ENCODE assay signal across 26 cellular contexts in the genomic region with DNA sequence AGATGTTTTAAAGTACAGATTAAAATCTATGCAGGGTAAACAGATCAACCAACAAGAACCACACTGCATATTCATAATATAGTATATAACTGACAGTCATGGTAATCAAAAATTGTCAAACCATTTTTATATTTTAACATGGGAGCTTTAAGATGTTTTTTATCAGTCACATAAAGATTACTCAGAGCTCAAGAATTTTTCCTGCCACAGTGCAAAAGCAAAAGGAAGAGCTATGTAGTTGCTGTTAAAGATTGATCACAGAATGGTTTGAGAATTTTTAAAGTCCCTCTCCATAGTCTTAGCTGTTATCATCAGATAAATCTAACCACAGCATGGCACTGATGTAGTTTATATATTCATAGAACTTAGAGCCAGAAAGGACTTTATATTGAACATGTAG. TPM values are rescaled to one million over a fixed set of nuclear protein-coding genes. Genes with fewer than 3 reads are reported as not detected.
"Had no signal": no experiment of that assay in that cellular context is flagged by ENCODE, and none has a peak within 500 bp of the region (broad histone marks: within the 10 kb centered on the region; RNA-seq: fewer than 3 reads in every experiment).

No MANE protein-coding gene starts in this region.

- H3K27ac ChIP-seq: coronary artery, gastrocnemius medialis, heart left ventricle, prostate gland, skin epidermis, tibial nerve had no signal

- H3K36me3 Mint-ChIP-seq: activated naive CD8-positive, alpha-beta T cell; memory B cell; naive B cell had no signal

- H3K27me3 ChIP-seq: gastrocnemius medialis had no signal

- H3K4me1 ChIP-seq: gastrocnemius medialis, prostate gland, tibial nerve had no signal

- H3K36me3 ChIP-seq: gastrocnemius medialis, heart left ventricle, prostate gland, tibial nerve had no signal

- FAIRE-seq: urothelium cell line had no signal

- DNase-seq: activated CD4-positive, alpha-beta T cell treated with anti-CD3 and anti-CD28 coated beads for 48 hours; activated CD4-positive, CD25-positive, alpha-beta regulatory T cell; activated CD8-positive, alpha-beta memory T cell treated with anti-CD3 and anti-CD28 coated beads, Interleukin-2, amount 50 U/mL, for 4 hours; activated gamma-delta T cell; activated T-cell treated with anti-CD3 and anti-CD28 coated beads, Interleukin-2, amount 50 U/mL, for 72 hours; amniotic stem cell; central memory CD4-positive, alpha-beta T cell; gastrocnemius medialis; heart left ventricle; mucosa of descending colon; naive B cell; right cardiac atrium; stimulated activated naive CD8-positive, alpha-beta T cell treated with anti-CD3 and anti-CD28 coated beads, Interleukin-15, Interleukin-2, amounts not matched to agents 100 U/mL and 50 U/mL, for 24 hours; substantia nigra; T-helper 1 cell; T1000 had no signal

- H3K4me1 Mint-ChIP-seq: memory B cell, naive B cell, neural crest cell had no signal

- H3K27ac Mint-ChIP-seq: activated naive CD8-positive, alpha-beta T cell; activated T-cell treated with anti-CD3 and anti-CD28 coated beads, Interleukin-2, amount 50 U/mL, for 72 hours; memory B cell; naive B cell had no signal

- H3K9me3 ChIP-seq: gastrocnemius medialis, heart left ventricle, mucosa of descending colon, prostate gland, tibial nerve had no signal

- ATAC-seq: activated T-cell treated with anti-CD3 and anti-CD28 coated beads, Interleukin-2, amount 50 U/mL, for 72 hours; gastrocnemius medialis; heart left ventricle; mucosa of descending colon; right cardiac atrium; stimulated activated naive CD8-positive, alpha-beta T cell treated with anti-CD3 and anti-CD28 coated beads, Interleukin-15, Interleukin-2, amounts not matched to agents 100 U/mL and 50 U/mL, for 24 hours had no signal

- H3K4me3 Mint-ChIP-seq: activated naive CD8-positive, alpha-beta T cell; activated T-cell treated with anti-CD3 and anti-CD28 coated beads, Interleukin-2, amount 50 U/mL, for 72 hours; brain; memory B cell; naive B cell; neural crest cell had no signal

- H3K27me3 Mint-ChIP-seq: activated naive CD8-positive, alpha-beta T cell; brain; memory B cell; naive B cell had no signal

- H3K9me3 Mint-ChIP-seq: activated T-cell treated with anti-CD3 and anti-CD28 coated beads, Interleukin-2, amount 50 U/mL, for 72 hours; brain; memory B cell; naive B cell; neural crest cell had no signal

- H3K4me3 ChIP-seq: coronary artery, gastrocnemius medialis, heart left ventricle, mucosa of descending colon, prostate gland, skin epidermis, tibial nerve had no signal

RNA-seq across cellular contexts. Expression of gene PLP1, which starts 47.0 kb away (rescaled TPM):
- total RNA-seq: activated T-cell treated with anti-CD3 and anti-CD28 coated beads, Interleukin-2, amount 50 U/mL, for 72 hours; epithelial cell of proximal tubule had no signal
